Comparison of ENCODE assay signal across 1 cellular context in the genomic region with DNA sequence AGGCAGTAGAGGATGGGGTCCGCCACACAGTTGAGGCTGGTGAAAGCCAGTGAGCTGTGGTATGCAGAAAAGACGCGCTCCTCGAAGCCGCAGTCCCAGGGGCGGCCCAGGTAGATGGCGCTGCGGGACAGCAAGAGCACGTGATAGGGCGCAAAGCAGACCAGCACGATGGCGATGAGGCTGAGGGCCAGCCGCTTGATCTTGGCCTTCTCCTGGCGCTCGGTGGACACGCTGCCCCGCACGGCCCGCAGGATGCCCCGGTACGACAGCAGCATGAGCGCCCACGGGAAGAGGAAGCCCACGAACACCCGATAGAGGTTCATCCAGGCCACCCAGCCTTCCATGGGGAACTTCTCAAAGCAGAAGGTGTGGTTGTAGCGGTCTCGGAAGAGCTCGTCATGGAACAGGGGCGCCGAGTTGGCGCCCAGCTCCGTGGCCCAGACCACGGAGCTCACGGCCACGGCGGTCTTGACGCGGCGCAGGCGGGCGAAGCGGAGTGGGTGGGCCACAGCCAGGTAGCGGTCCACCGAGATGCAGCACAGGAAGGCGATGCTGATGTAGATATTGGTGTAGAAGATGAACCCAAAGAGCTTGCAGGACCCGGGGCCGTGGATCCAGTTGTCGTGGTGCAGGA.
TF ChIP-seq lines count a peak whose summit lies in the region.

No MANE protein-coding gene starts in this region.

TF ChIP-seq in WTC11, 78 proteins besides CTCF, POLR2A, EP300 and RAD21 (continued from another document):
- TF ChIP-seq NFATC4 (CRISPR knock-in tag; IDR thresholded peaks at IDR 0.05) (no peak), MYBL2 (CRISPR knock-in tag; IDR thresholded peaks at IDR 0.05) (peak; percentile 74; the same call in 1 of the 2 replicates), GABPB1 (CRISPR knock-in tag; IDR thresholded peaks at IDR 0.05) (0 out of 2 replicates have a peak, but pooled peaks have one; percentile 25), PRRX2 (CRISPR knock-in tag; IDR thresholded peaks at IDR 0.05) (no peak), SMAD3 (CRISPR knock-in tag; IDR thresholded peaks at IDR 0.05; ENCODE audit: borderline replicate concordance) (0 out of 2 replicates have a peak, but pooled peaks have one; percentile 63), ZNF138 (CRISPR knock-in tag; conservative IDR thresholded peaks at IDR 0.05) (no peak), KAT7 (CRISPR knock-in tag; IDR thresholded peaks at IDR 0.05; ENCODE audit: borderline replicate concordance) (no peak), FOXP1 (CRISPR knock-in tag; IDR thresholded peaks at IDR 0.05; ENCODE audit: borderline replicate concordance) (peak; percentile 91), ZNF121 (CRISPR knock-in tag; IDR thresholded peaks at IDR 0.05) (peak; percentile 7; the same call in 1 of the 2 replicates), ZNF416 (CRISPR knock-in tag; IDR thresholded peaks at IDR 0.05) (no peak), ZBTB21 (CRISPR knock-in tag; IDR thresholded peaks at IDR 0.05; ENCODE audit: borderline replicate concordance) (peak; percentile 82; the same call in 1 of the 2 replicates), RORB (CRISPR knock-in tag; IDR thresholded peaks at IDR 0.05) (no peak), FOXP4 (CRISPR knock-in tag; IDR thresholded peaks at IDR 0.05) (peak; percentile 84), EMX1 (CRISPR knock-in tag; IDR thresholded peaks at IDR 0.05) (no peak), USF1 (CRISPR knock-in tag; IDR thresholded peaks at IDR 0.05) (peak; percentile 93), NFE2L1 (CRISPR knock-in tag; IDR thresholded peaks at IDR 0.05) (peak; percentile 92; the same call in 1 of the 2 replicates), ETV6 (CRISPR knock-in tag; IDR thresholded peaks at IDR 0.05) (peak; percentile 83)
- TF ChIP-seq, protein P1, sequence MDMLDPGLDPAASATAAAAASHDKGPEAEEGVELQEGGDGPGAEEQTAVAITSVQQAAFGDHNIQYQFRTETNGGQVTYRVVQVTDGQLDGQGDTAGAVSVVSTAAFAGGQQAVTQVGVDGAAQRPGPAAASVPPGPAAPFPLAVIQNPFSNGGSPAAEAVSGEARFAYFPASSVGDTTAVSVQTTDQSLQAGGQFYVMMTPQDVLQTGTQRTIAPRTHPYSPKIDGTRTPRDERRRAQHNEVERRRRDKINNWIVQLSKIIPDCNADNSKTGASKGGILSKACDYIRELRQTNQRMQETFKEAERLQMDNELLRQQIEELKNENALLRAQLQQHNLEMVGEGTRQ (CRISPR knock-in tag; IDR thresholded peaks at IDR 0.05): peak; percentile 91
